In the genomic region with DNA sequence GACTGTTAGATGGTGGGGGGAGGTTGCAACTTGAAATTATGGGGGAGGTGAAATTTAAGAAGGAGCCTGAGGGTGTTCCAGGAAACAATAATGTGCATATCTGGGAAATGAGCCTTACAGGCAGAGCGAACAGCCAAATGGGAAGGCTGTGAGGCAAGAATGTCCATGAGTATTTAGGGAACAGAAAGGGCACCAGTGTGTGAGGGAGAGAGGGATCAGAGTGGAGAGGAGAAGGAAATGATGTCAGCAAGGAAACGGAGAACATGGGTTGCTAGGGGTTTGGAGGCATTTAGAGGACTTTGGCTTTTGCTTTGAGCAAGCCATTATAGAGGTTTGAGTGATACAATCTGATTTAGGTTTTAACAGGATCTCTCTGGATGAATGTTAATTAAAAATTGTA, we compare ENCODE assay signal across 28 cellular contexts.
DNase-seq lines count a peak whose midpoint lies in the region; ATAC-seq and TF ChIP-seq lines count a peak whose summit lies in the region.
"Had no signal": no experiment of that assay in that cellular context is flagged by ENCODE, and none has a peak within 500 bp of the region (broad histone marks: within the 10 kb centered on the region; RNA-seq: fewer than 3 reads in every experiment).

No MANE protein-coding gene starts in this region.

- H3K79me1 ChIP-seq in neuronal stem cell (ENCODE audit: low read depth, low read length), result no peaks in the 10 kb centered on the region

- no peaks in the 10 kb centered on the region for H3K27me3 Mint-ChIP-seq in CD4-positive, CD25-positive, alpha-beta regulatory T cell
- H3K27me3 Mint-ChIP-seq in effector memory CD8-positive, alpha-beta T cell, result no peaks in the 10 kb centered on the region

- DNase-seq in CD4-positive, CD25-positive, alpha-beta regulatory T cell, result no peak
- DNase-seq in effector memory CD8-positive, alpha-beta T cell, result no peak
- DNase-seq in neuronal stem cell (ENCODE audit: low spot score), result no peak
- DNase-seq in COR-L47 (lab: John Stamatoyannopoulos, UW), result no peak
- DNase-seq in SHP77 (lab: John Stamatoyannopoulos, UW), result no peak
- DNase-seq: activated CD4-positive, alpha-beta T cell treated with anti-CD3 and anti-CD28 coated beads, Interleukin-2, amount 50 U/mL, for 48 hours; activated CD8-positive, alpha-beta memory T cell treated with anti-CD3 and anti-CD28 coated beads, Interleukin-2, amount 50 U/mL, for 4 hours; activated naive CD4-positive, alpha-beta T cell treated with anti-CD3 and anti-CD28 coated beads, Interleukin-2, amount 50 U/mL, for 16 hours; DMS 273 treated with DMSO at 0.1 percent for 48 hours; effector CD8-positive, alpha-beta T cell; GOT3; KG1; MM.1S; NCI-H1436; NCI-H446; NCI-H82; OCI-M1; stimulated activated CD4-positive, alpha-beta T cell treated with anti-CD3 and anti-CD28 coated beads, Interleukin-4, amount 100 ng/mL, for 4 hours; stimulated activated naive CD4-positive, alpha-beta T cell had no signal

- no peak overlapping the region for H3K4me2 ChIP-seq in neuronal stem cell (ENCODE audit: insufficient read depth, low read length, poor library complexity, severe bottlenecking)

- peak overlapping the region in 1 of 4 donors; percentile 48 for H3K4me3 Mint-ChIP-seq in CD4-positive, CD25-positive, alpha-beta regulatory T cell
- no peak overlapping the region for H3K4me3 Mint-ChIP-seq in effector memory CD8-positive, alpha-beta T cell
- H3K4me3 Mint-ChIP-seq: CD14-positive monocyte had no signal

- H3K27ac Mint-ChIP-seq in CD4-positive, CD25-positive, alpha-beta regulatory T cell, result peak overlapping the region in 2 of 3 donors; percentile 29 to 84
- H3K27ac Mint-ChIP-seq in effector memory CD8-positive, alpha-beta T cell, result peak overlapping the region; percentile 77 to 92

- H3K9me3 ChIP-seq in CD4-positive, CD25-positive, alpha-beta regulatory T cell (ENCODE audit: control insufficient read depth in 2 of 2, low read length in 2 of 2), result peaks cover 0 to 4% of the 10 kb centered on the region in 2 experiments
- no peaks in the 10 kb centered on the region for H3K9me3 ChIP-seq in HEK293 (ENCODE audit: control insufficient read depth, insufficient read depth, low read depth, low read length)
- H3K9me3 ChIP-seq in neuronal stem cell (replicated peaks in 1 of 2; ENCODE audit: control insufficient read depth in 2 of 2, insufficient read depth in 1 of 2, low read depth in 1 of 2, low read length in 2 of 2), result no peaks in the 10 kb centered on the region
- H3K9me3 ChIP-seq: breast epithelium, neutrophil, prostate gland, suprapubic skin had no signal

- no peak for ATAC-seq in CD4-positive, CD25-positive, alpha-beta regulatory T cell (ENCODE audit: low read depth in 2 of 2)
- no peak for ATAC-seq in effector memory CD8-positive, alpha-beta T cell (replicated peaks)
- ATAC-seq in HG03045 (IDR thresholded peaks at IDR 0.05; ENCODE audit: unreplicated experiment), result no peak
- ATAC-seq: activated CD4-positive, CD25-positive, alpha-beta regulatory T cell treated with anti-CD3 and anti-CD28 coated beads, Interleukin-2, amount 50 U/mL, for 24 hours; sciatic nerve had no signal

- H2BK12ac ChIP-seq in neuronal stem cell (ENCODE audit: low read length), result no peak overlapping the region

- H2AK5ac ChIP-seq in neuronal stem cell (ENCODE audit: low read depth, low read length), result no peak overlapping the region

- POLR2A ChIA-PET in HEK293 (lab: Yijun Ruan, JAX), result no interaction called here

- no peaks in the 10 kb centered on the region for H3K27me3 ChIP-seq in CD4-positive, CD25-positive, alpha-beta regulatory T cell (ENCODE audit: control insufficient read depth, insufficient read depth, low read length)
- H3K27me3 ChIP-seq in neuronal stem cell (ENCODE audit: control insufficient read depth in 3 of 3, insufficient read depth in 3 of 3, low read depth in 1 of 3, low read length in 3 of 3), result no peaks in the 10 kb centered on the region
- H3K27me3 ChIP-seq: breast epithelium, neutrophil, suprapubic skin had no signal

- H3K9ac ChIP-seq in neuronal stem cell (ENCODE audit: low read depth, low read length, poor library complexity), result no peak overlapping the region

- peak overlapping the region; percentile 65 for H2AFZ ChIP-seq in neuronal stem cell (ENCODE audit: low read length)

- CTCF ChIA-PET in HEK293 (lab: Yijun Ruan, JAX), result no interaction called here

- H3K18ac ChIP-seq in neuronal stem cell (ENCODE audit: low read length), result no peak overlapping the region

- WGBS in neuronal stem cell (ENCODE audit: extremely low coverage in 2 of 2, insufficient read length in 2 of 2, insufficient replicate concordance in 1 of 2), 2 donors, result no CpG with 5 or more reads among the region's 2 CpGs

- H3K36me3 Mint-ChIP-seq in CD4-positive, CD25-positive, alpha-beta regulatory T cell, result no peaks in the 10 kb centered on the region
- H3K36me3 Mint-ChIP-seq in effector memory CD8-positive, alpha-beta T cell (ENCODE audit: insufficient read depth), result peaks cover 2% of the 10 kb centered on the region
- H3K36me3 Mint-ChIP-seq: CD14-positive monocyte had no signal

- no peak overlapping the region for H2BK15ac ChIP-seq in neuronal stem cell (ENCODE audit: low read length)

- no peaks in the 10 kb centered on the region for H3K4me1 ChIP-seq in CD4-positive, CD25-positive, alpha-beta regulatory T cell (ENCODE audit: control insufficient read depth, insufficient read depth, low read length, poor library complexity, severe bottlenecking)
- no peaks in the 10 kb centered on the region for H3K4me1 ChIP-seq in HEK293 (ENCODE audit: control insufficient read depth, insufficient read depth, low read length)
- peaks cover 0 to 3% of the 10 kb centered on the region in 2 donors for H3K4me1 ChIP-seq in neuronal stem cell (ENCODE audit: control insufficient read depth in 2 of 2, insufficient read depth in 1 of 2, low read depth in 1 of 2, low read length in 2 of 2)
- H3K4me1 ChIP-seq: breast epithelium, prostate gland, suprapubic skin had no signal

- H2BK120ac ChIP-seq in neuronal stem cell (ENCODE audit: low read depth, low read length), result no peak overlapping the region

- H3K27ac ChIP-seq in CD4-positive, CD25-positive, alpha-beta regulatory T cell (ENCODE audit: insufficient read depth, low read length, poor library complexity, severe bottlenecking), result no peak overlapping the region
- no peak overlapping the region for H3K27ac ChIP-seq in HEK293 (ENCODE audit: extremely low read depth, low read depth, low read length)
- H3K27ac ChIP-seq in neuronal stem cell (replicated peaks; ENCODE audit: low read length), result no peak overlapping the region
- H3K27ac ChIP-seq: breast epithelium, neutrophil, prostate gland, suprapubic skin had no signal

- peaks cover 0 to 9% (median 0%) of the 10 kb centered on the region in 7 donors for H3K9me3 Mint-ChIP-seq in CD4-positive, CD25-positive, alpha-beta regulatory T cell
- H3K9me3 Mint-ChIP-seq in effector memory CD8-positive, alpha-beta T cell, result no peaks in the 10 kb centered on the region

- no peaks in the 10 kb centered on the region for H3K36me3 ChIP-seq in CD4-positive, CD25-positive, alpha-beta regulatory T cell (ENCODE audit: control insufficient read depth, insufficient read depth, low read length)
- no peaks in the 10 kb centered on the region for H3K36me3 ChIP-seq in HEK293 (ENCODE audit: control insufficient read depth in 2 of 2, insufficient read depth in 1 of 2, low read length in 2 of 2)
- no peaks in the 10 kb centered on the region for H3K36me3 ChIP-seq in neuronal stem cell (replicated peaks in 1 of 2; ENCODE audit: control insufficient read depth in 2 of 2, insufficient read depth in 2 of 2, low read length in 2 of 2)
- H3K36me3 ChIP-seq: breast epithelium, neutrophil, prostate gland, suprapubic skin had no signal

- H4K8ac ChIP-seq in neuronal stem cell (ENCODE audit: low read depth, low read length), result no peak overlapping the region

- H3K4me3 ChIP-seq in CD4-positive, CD25-positive, alpha-beta regulatory T cell (ENCODE audit: low read depth, low read length), result no peak overlapping the region
- no peak overlapping the region for H3K4me3 ChIP-seq in HEK293 (ENCODE audit: low read depth, low read length)
- no peak overlapping the region for H3K4me3 ChIP-seq in neuronal stem cell (ENCODE audit: low read length in 2 of 2)
- H3K4me3 ChIP-seq: breast epithelium, prostate gland, suprapubic skin had no signal

- H3K4me1 Mint-ChIP-seq in CD4-positive, CD25-positive, alpha-beta regulatory T cell, result peaks cover 0 to 19% (median 2%) of the 10 kb centered on the region in 4 donors
- peaks cover 3 to 8% of the 10 kb centered on the region in 2 donors for H3K4me1 Mint-ChIP-seq in effector memory CD8-positive, alpha-beta T cell (ENCODE audit: low read depth in 2 of 2)

- no peak for TF ChIP-seq CTCF in HEK293 (tag by site-specific recombination; IDR thresholded peaks at IDR 0.05)

- no peak overlapping the region for H3K14ac ChIP-seq in neuronal stem cell (ENCODE audit: low read length)

- no peak overlapping the region for H4K91ac ChIP-seq in neuronal stem cell (ENCODE audit: low read depth, low read length, poor library complexity)

- H3K4ac ChIP-seq in neuronal stem cell (ENCODE audit: low read length), result no peak overlapping the region

- H3K23ac ChIP-seq in neuronal stem cell (ENCODE audit: low read depth, low read length, poor library complexity), result no peak overlapping the region

- H2BK5ac ChIP-seq in neuronal stem cell (ENCODE audit: low read length), result no peak overlapping the region

TF ChIP-seq in HEK293, 187 proteins besides CTCF, POLR2A, EP300 and RAD21:
- TF ChIP-seq SETDB1 (IDR thresholded peaks at IDR 0.05; ENCODE audit: insufficient read length, low read length) (peak; percentile 59), ZBTB17 (tag by site-specific recombination; IDR thresholded peaks at IDR 0.05) (no peak), TRIM28 (IDR thresholded peaks at IDR 0.05; ENCODE audit: borderline replicate concordance, low read length) (0 out of 2 replicates have a peak, but pooled peaks have one; percentile 53)
